Comparison of ENCODE assay signal across 22 cellular contexts in genomic region chr13:90258129-90258528, GRCh38.
"Had no signal": no experiment of that assay in that cellular context is flagged by ENCODE, and none has a peak within 500 bp of the region (broad histone marks: within the 10 kb centered on the region; RNA-seq: fewer than 3 reads in every experiment).

No MANE protein-coding gene starts in this region.

- H3K4me3 ChIP-seq: MG63 had no signal

- DNase-seq: KBM-7; MG63; NCI-H1092; NCI-H1105 treated with DMSO at 0.1 percent for 48 hours; NCI-H1417 treated with DMSO at 0.1 percent for 48 hours; NCI-H146; NCI-H1694 treated with DMSO at 0.1 percent for 48 hours; NCI-H1930; NCI-H2081 treated with DMSO at 0.1 percent for 48 hours; NCI-H2171; NCI-H226; NCI-H446; NCI-H510A; NCI-H524 treated with DMSO at 0.1 percent for 48 hours; NCI-H774; NK-92 treated with Interleukin-12 subunit alpha and Interleukin-12 subunit beta, amount 100 ng/mL, for 24 hours; PC-3; SHP77; SK-N-SH; SW 1271; T-cell had no signal

- H3K4me2 ChIP-seq: SK-N-SH had no signal

- H3K9ac ChIP-seq: SK-N-SH had no signal

- H3K36me3 ChIP-seq: MG63 had no signal

- H3K27ac ChIP-seq: RWPE1 had no signal

- H3K9me3 ChIP-seq: MG63, SK-N-SH had no signal

- H3K27me3 ChIP-seq: MG63 had no signal
